ENCODE assay signal across 1 cellular context in the genomic region with DNA sequence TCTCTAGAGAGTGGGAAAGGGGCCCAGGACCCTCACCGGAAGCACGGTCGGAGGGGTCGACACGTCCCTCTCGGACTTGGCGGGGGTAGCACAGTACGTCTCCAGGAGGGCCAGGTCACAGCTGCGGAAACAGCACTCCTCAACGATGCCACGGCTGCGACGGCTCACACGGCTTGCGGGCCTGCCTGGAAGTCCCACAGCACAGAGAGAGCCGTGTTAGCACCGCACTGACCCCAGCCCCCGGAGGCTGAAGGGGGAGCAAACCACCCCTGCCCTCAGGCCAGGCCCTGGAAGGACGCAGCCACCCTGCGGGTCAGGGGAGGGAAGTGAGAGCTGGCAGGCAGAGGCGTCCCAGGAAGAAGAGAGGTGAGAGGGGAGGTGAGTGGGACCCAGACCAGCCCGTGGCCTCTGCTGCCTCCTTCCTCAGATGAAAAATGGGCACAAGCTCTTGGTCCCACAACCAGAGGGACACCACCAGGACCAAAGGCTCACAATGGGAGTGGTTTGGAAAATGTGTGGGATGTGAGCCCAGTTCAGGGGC.
TF ChIP-seq lines count a peak whose summit lies in the region.

No MANE protein-coding gene starts in this region.

TF ChIP-seq in HepG2, 621 proteins besides CTCF, POLR2A, EP300 and RAD21 (continued from another document):
- peak; percentile 69 for TF ChIP-seq ZNF878 (CRISPR knock-in tag; IDR thresholded peaks at IDR 0.05)
- TF ChIP-seq EEA1 (CRISPR knock-in tag; IDR thresholded peaks at IDR 0.05; ENCODE audit: borderline replicate concordance) = no peak
- no peak for TF ChIP-seq JARID2 (CRISPR knock-in tag; IDR thresholded peaks at IDR 0.05; ENCODE audit: insufficient replicate concordance)
- TF ChIP-seq, protein P1, sequence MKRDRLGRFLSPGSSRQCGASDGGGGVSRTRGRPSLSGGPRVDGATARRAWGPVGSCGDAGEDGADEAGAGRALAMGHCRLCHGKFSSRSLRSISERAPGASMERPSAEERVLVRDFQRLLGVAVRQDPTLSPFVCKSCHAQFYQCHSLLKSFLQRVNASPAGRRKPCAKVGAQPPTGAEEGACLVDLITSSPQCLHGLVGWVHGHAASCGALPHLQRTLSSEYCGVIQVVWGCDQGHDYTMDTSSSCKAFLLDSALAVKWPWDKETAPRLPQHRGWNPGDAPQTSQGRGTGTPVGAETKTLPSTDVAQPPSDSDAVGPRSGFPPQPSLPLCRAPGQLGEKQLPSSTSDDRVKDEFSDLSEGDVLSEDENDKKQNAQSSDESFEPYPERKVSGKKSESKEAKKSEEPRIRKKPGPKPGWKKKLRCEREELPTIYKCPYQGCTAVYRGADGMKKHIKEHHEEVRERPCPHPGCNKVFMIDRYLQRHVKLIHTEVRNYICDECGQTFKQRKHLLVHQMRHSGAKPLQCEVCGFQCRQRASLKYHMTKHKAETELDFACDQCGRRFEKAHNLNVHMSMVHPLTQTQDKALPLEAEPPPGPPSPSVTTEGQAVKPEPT (CRISPR knock-in tag; IDR thresholded peaks at IDR 0.05; ENCODE audit: low read depth) = 0 out of 2 replicates have a peak, but pooled peaks have one; percentile 48
- TF ChIP-seq ZFP82 (CRISPR knock-in tag; IDR thresholded peaks at IDR 0.05; ENCODE audit: borderline replicate concordance) = peak; percentile 79; the same call in 1 of the 2 replicates
- TF ChIP-seq HDAC1 (CRISPR knock-in tag; IDR thresholded peaks at IDR 0.05) = 0 out of 2 replicates have a peak, but pooled peaks have one; percentile 40
- TF ChIP-seq MAFF (IDR thresholded peaks at IDR 0.05; ENCODE audit: low read depth, low read length) = no peak
- no peak for TF ChIP-seq TAF1 (CRISPR knock-in tag; IDR thresholded peaks at IDR 0.05)
- TF ChIP-seq, protein P2, sequence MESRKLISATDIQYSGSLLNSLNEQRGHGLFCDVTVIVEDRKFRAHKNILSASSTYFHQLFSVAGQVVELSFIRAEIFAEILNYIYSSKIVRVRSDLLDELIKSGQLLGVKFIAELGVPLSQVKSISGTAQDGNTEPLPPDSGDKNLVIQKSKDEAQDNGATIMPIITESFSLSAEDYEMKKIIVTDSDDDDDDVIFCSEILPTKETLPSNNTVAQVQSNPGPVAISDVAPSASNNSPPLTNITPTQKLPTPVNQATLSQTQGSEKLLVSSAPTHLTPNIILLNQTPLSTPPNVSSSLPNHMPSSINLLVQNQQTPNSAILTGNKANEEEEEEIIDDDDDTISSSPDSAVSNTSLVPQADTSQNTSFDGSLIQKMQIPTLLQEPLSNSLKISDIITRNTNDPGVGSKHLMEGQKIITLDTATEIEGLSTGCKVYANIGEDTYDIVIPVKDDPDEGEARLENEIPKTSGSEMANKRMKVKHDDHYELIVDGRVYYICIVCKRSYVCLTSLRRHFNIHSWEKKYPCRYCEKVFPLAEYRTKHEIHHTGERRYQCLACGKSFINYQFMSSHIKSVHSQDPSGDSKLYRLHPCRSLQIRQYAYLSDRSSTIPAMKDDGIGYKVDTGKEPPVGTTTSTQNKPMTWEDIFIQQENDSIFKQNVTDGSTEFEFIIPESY (CRISPR knock-in tag; IDR thresholded peaks at IDR 0.05) = peak; percentile 49
- TF ChIP-seq, protein P3, sequence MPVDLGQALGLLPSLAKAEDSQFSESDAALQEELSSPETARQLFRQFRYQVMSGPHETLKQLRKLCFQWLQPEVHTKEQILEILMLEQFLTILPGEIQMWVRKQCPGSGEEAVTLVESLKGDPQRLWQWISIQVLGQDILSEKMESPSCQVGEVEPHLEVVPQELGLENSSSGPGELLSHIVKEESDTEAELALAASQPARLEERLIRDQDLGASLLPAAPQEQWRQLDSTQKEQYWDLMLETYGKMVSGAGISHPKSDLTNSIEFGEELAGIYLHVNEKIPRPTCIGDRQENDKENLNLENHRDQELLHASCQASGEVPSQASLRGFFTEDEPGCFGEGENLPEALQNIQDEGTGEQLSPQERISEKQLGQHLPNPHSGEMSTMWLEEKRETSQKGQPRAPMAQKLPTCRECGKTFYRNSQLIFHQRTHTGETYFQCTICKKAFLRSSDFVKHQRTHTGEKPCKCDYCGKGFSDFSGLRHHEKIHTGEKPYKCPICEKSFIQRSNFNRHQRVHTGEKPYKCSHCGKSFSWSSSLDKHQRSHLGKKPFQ (CRISPR knock-in tag; IDR thresholded peaks at IDR 0.05; ENCODE audit: insufficient replicate concordance) = peak; percentile 17
- TF ChIP-seq ATF7-NPFF (CRISPR knock-in tag; IDR thresholded peaks at IDR 0.05; ENCODE audit: low read depth) = peak; percentile 32
- TF ChIP-seq, protein P4, sequence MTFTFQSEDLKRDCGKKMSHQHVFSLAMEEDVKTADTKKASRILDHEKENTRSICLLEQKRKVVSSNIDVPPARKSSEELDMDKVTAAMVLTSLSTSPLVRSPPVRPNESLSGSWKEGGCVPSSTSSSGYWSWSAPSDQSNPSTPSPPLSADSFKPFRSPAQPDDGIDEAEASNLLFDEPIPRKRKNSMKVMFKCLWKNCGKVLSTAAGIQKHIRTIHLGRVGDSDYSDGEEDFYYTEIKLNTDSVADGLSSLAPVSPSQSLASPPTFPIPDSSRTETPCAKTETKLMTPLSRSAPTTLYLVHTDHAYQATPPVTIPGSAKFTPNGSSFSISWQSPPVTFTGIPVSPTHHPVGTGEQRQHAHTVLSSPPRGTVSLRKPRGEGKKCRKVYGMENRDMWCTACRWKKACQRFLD (CRISPR knock-in tag; IDR thresholded peaks at IDR 0.05; ENCODE audit: borderline replicate concordance) = 0 out of 2 replicates have a peak, but pooled peaks have one; percentile 14
- TF ChIP-seq ERF (CRISPR knock-in tag; IDR thresholded peaks at IDR 0.05) = peak; percentile 31; the same call in 1 of the 2 replicates
- peak; percentile 67; the same call in 1 of the 2 replicates for TF ChIP-seq GATA4 (IDR thresholded peaks at IDR 0.05; ENCODE audit: borderline replicate concordance, low read depth)
- no peak for TF ChIP-seq HOXA7 (CRISPR knock-in tag; IDR thresholded peaks at IDR 0.05)
- TF ChIP-seq THYN1 (CRISPR knock-in tag; IDR thresholded peaks at IDR 0.05; ENCODE audit: borderline replicate concordance, low read depth) = no peak
- no peak for TF ChIP-seq TBL1XR1 (IDR thresholded peaks at IDR 0.05; ENCODE audit: borderline replicate concordance, low read length, partially characterized antibody)
- peak; percentile 20; the same call in 1 of the 2 replicates for TF ChIP-seq SOX13 (IDR thresholded peaks at IDR 0.05)
- no peak for TF ChIP-seq SOX13 (CRISPR knock-in tag; conservative IDR thresholded peaks at IDR 0.05 in 1 of 2, IDR thresholded peaks at IDR 0.05 in 1 of 2)
